In genomic region chr4:188042191-188042590, GRCh38 we compare ENCODE assay signal across 37 cellular contexts. TPM values are rescaled to one million over a fixed set of nuclear protein-coding genes. Genes with fewer than 3 reads are reported as not detected.
"Had no signal": no experiment of that assay in that cellular context is flagged by ENCODE, and none has a peak within 500 bp of the region (broad histone marks: within the 10 kb centered on the region; RNA-seq: fewer than 3 reads in every experiment).

No MANE protein-coding gene starts in this region.

- H3K9me3 ChIP-seq: ascending aorta, MG63, SK-N-SH had no signal

- DNase-seq: activated CD4-positive, alpha-beta memory T cell treated with anti-CD3 and anti-CD28 coated beads, Interleukin-2, amount 10 ng/mL, durations not matched to agents 7 days and 5 days; activated CD4-positive, alpha-beta T cell treated with anti-CD3 and anti-CD28 coated beads for 1 hour; activated CD4-positive, alpha-beta T cell treated with anti-CD3 and anti-CD28 coated beads for 48 hours; activated CD4-positive, CD25-positive, alpha-beta regulatory T cell; activated CD8-positive, alpha-beta memory T cell treated with anti-CD3 and anti-CD28 coated beads for 24 hours; activated CD8-positive, alpha-beta memory T cell treated with anti-CD3 and anti-CD28 coated beads, Interleukin-2, amount 10 ng/mL, durations not matched to agents 7 days and 5 days; activated CD8-positive, alpha-beta memory T cell treated with anti-CD3 and anti-CD28 coated beads, Interleukin-2, amount 50 U/mL, for 48 hours; activated effector memory CD4-positive, alpha-beta T cell treated with Interleukin-2 at 50 U/mL for 16 hours; activated naive CD4-positive, alpha-beta T cell treated with anti-CD3 and anti-CD28 coated beads, Interleukin-2, amount 10 ng/mL, durations not matched to agents 7 days and 5 days; activated naive CD8-positive, alpha-beta T cell treated with anti-CD3 and anti-CD28 coated beads, Interleukin-2, amount 50 U/mL, for 24 hours; activated T-cell treated with anti-CD3 and anti-CD28 coated beads, Interleukin-2, amount 50 U/mL, for 48 hours; Kasumi-1; MG63; NCI-H1048; NCI-H1105 treated with DMSO at 0.1 percent for 48 hours; NCI-H1436; NCI-H1694; NCI-H1930; NCI-H2081 treated with DMSO at 0.1 percent for 48 hours; NCI-H226; NCI-H446 treated with DMSO at 0.1 percent for 48 hours; NCI-H524 treated with DMSO at 0.1 percent for 48 hours; NCI-H748 treated with DMSO at 0.1 percent for 48 hours; NK-92 treated with Interleukin-12 subunit alpha and Interleukin-12 subunit beta, amount 100 ng/mL, for 24 hours; PC-3; Peyer's patch; RPMI8226; SHP77 treated with DMSO at 0.1 percent for 48 hours; SK-N-SH; SW 1271; T-helper 1 cell; T-helper 2 cell; T-helper 9 cell had no signal

- H3K36me3 ChIP-seq: ascending aorta, cardiac muscle cell, MG63, Peyer's patch, SJSA1 had no signal

- ATAC-seq: activated CD8-positive, alpha-beta memory T cell treated with anti-CD3 and anti-CD28 coated beads, Interleukin-2, amount 10 ng/mL, durations not matched to agents 7 days and 5 days; activated naive CD8-positive, alpha-beta T cell treated with anti-CD3 and anti-CD28 coated beads, Interleukin-2, amount 50 U/mL, for 24 hours; PC-3 had no signal

- H3K9ac ChIP-seq: SK-N-SH had no signal

- H3K4me1 ChIP-seq: ascending aorta, Peyer's patch, SJSA1 had no signal

- H3K27me3 ChIP-seq: ascending aorta, cardiac muscle cell, MG63, Peyer's patch, SJSA1 had no signal

- H3K27ac ChIP-seq: ascending aorta, cardiac muscle cell, Peyer's patch, SJSA1, VCaP had no signal

- H3K4me2 ChIP-seq: SK-N-SH had no signal

- H3K4me3 ChIP-seq: ascending aorta, cardiac muscle cell, MG63, Peyer's patch, SJSA1 had no signal

RNA-seq across cellular contexts. Expression of gene ZFP42, which starts 46.6 kb away (rescaled TPM):
- total RNA-seq: activated CD4-positive, alpha-beta memory T cell treated with anti-CD3 and anti-CD28 coated beads, Interleukin-2, amount 10 ng/mL, durations not matched to agents 7 days and 5 days; activated CD8-positive, alpha-beta memory T cell treated with anti-CD3 and anti-CD28 coated beads, Interleukin-2, amount 10 ng/mL, durations not matched to agents 7 days and 5 days; ascending aorta; PC-3; Peyer's patch; SJSA1 had no signal
- polyA plus RNA-seq: cardiac muscle cell, SK-N-SH had no signal
